In genomic region chr18:36519358-36519757, GRCh38 we compare ENCODE assay signal across 11 cellular contexts.
DNase-seq lines count a peak whose midpoint lies in the region; ATAC-seq and TF ChIP-seq lines count a peak whose summit lies in the region.
"Had no signal": no experiment of that assay in that cellular context is flagged by ENCODE, and none has a peak within 500 bp of the region (broad histone marks: within the 10 kb centered on the region; RNA-seq: fewer than 3 reads in every experiment).

No MANE protein-coding gene starts in this region.

- peaks cover 4 to 52% (median 22%) of the 10 kb centered on the region in 9 donors for H3K4me1 ChIP-seq in heart right ventricle
- no peaks in the 10 kb centered on the region for H3K4me1 ChIP-seq in effector memory CD4-positive, alpha-beta T cell (ENCODE audit: control insufficient read depth, insufficient read depth, low read length, poor library complexity, severe bottlenecking)

- WGBS in heart right ventricle, 2 donors: 61 to 71% methylated on average over 3 of the region's 3 CpGs

- TF ChIP-seq CTCF in NB4 (IDR thresholded peaks at IDR 0.05; ENCODE audit: low read depth, low read length) (no peak), heart right ventricle (IDR thresholded peaks at IDR 0.05) (no peak)

- no peaks in the 10 kb centered on the region for H3K27me3 ChIP-seq in heart right ventricle
- no peaks in the 10 kb centered on the region for H3K27me3 ChIP-seq in effector memory CD4-positive, alpha-beta T cell (replicated peaks; ENCODE audit: control insufficient read depth, insufficient read depth, low read length, poor library complexity, severe bottlenecking)

- DNase-seq in EH (ENCODE audit: low read depth) (peak; percentile 76), NB4 (ENCODE audit: low read depth) (peak; percentile 69), heart right ventricle (no peak), mucosa of gallbladder (ENCODE audit: low spot score) (no peak), left colon (no peak)
- DNase-seq in effector memory CD4-positive, alpha-beta T cell: no peak
- DNase-seq: activated CD8-positive, alpha-beta T cell treated with anti-CD3 and anti-CD28 coated beads, Interleukin-2, amount 10 ng/mL, durations not matched to agents 7 days and 5 days; activated naive CD4-positive, alpha-beta T cell treated with anti-CD3 and anti-CD28 coated beads, Interleukin-2, amount 10 ng/mL, durations not matched to agents 7 days and 5 days; C1 segment of cervical spinal cord had no signal

- H3K4me3 ChIP-seq in NB4 (ENCODE audit: low read depth, low read length) (no peak overlapping the region), heart right ventricle (no peak overlapping the region)
- H3K4me3 ChIP-seq in effector memory CD4-positive, alpha-beta T cell (ENCODE audit: insufficient read depth, low read depth, low read length, poor library complexity, severe bottlenecking): no peak overlapping the region

- H3K9me3 ChIP-seq in heart right ventricle: no peaks in the 10 kb centered on the region
- H3K9me3 ChIP-seq in effector memory CD4-positive, alpha-beta T cell (ENCODE audit: control insufficient read depth, low read length): no peaks in the 10 kb centered on the region

- ATAC-seq in GM21786 (IDR thresholded peaks at IDR 0.05; ENCODE audit: unreplicated experiment) (peak; percentile 60), heart right ventricle (peak in 5 of 8 donors; percentile 7 to 68 (median 16)), left colon (no peak), HG02973 (IDR thresholded peaks at IDR 0.05; ENCODE audit: unreplicated experiment) (no peak)
- ATAC-seq: activated CD8-positive, alpha-beta T cell treated with anti-CD3 and anti-CD28 coated beads, Interleukin-2, amount 10 ng/mL, durations not matched to agents 7 days and 5 days had no signal

- intact Hi-C loops in heart right ventricle (cut with DNase I) (no loop called here), left colon (cut with DNase I, micrococcal nuclease) (no loop called here)

- H3K36me3 ChIP-seq in heart right ventricle: no peaks in the 10 kb centered on the region
- no peaks in the 10 kb centered on the region for H3K36me3 ChIP-seq in effector memory CD4-positive, alpha-beta T cell (ENCODE audit: control insufficient read depth, insufficient read depth, low read length)

- TF ChIP-seq POLR2A in NB4 (IDR thresholded peaks at IDR 0.05; ENCODE audit: extremely low read depth, insufficient read length): no peak

- peak overlapping the region in 6 of 10 donors; percentile 13 to 63 (median 50) for H3K27ac ChIP-seq in heart right ventricle
- no peak overlapping the region for H3K27ac ChIP-seq in effector memory CD4-positive, alpha-beta T cell (ENCODE audit: insufficient read depth, low read length, poor library complexity, severe bottlenecking)

Comparison
In these comparisons a context has a peak if more than half of its experiments do, and no peak if none do; other contexts are left out.
1. DNase-seq: peak in EH (single experiment) and NB4 (single experiment); none in heart right ventricle (0 of 2), mucosa of gallbladder (single experiment), left colon (0 of 2) and effector memory CD4-positive, alpha-beta T cell (0 of 3).
2. ATAC-seq: peak in GM21786 (single experiment) and heart right ventricle (5 of 8); none in left colon (single experiment) and HG02973 (single experiment).